In genomic region chr17:8382880-8383142, GRCh38 we compare ENCODE assay signal across 1 cellular context.
TF ChIP-seq lines count a peak whose summit lies in the region.

No MANE protein-coding gene starts in this region.

TF ChIP-seq in HepG2, 621 proteins besides CTCF, POLR2A, EP300 and RAD21 (continues in another document):
- TF ChIP-seq MEF2D (CRISPR knock-in tag; IDR thresholded peaks at IDR 0.05) (0 out of 2 replicates have a peak, but pooled peaks have one; percentile 24), RARA (CRISPR knock-in tag; IDR thresholded peaks at IDR 0.05) (no peak), THAP9 (CRISPR knock-in tag; IDR thresholded peaks at IDR 0.05; ENCODE audit: borderline replicate concordance) (peak; percentile 56; the same call in 1 of the 2 replicates), ZNF878 (CRISPR knock-in tag; IDR thresholded peaks at IDR 0.05) (peak; percentile 92; the same call in 1 of the 2 replicates), ZBTB34 (CRISPR knock-in tag; IDR thresholded peaks at IDR 0.05) (peak; percentile 67; the same call in 1 of the 2 replicates), GPN1 (CRISPR knock-in tag; IDR thresholded peaks at IDR 0.05; ENCODE audit: borderline replicate concordance) (0 out of 2 replicates have a peak, but pooled peaks have one; percentile 35), ZNF567 (CRISPR knock-in tag; IDR thresholded peaks at IDR 0.05; ENCODE audit: borderline replicate concordance) (0 out of 2 replicates have a peak, but pooled peaks have one; percentile 24), ZNF543 (CRISPR knock-in tag; IDR thresholded peaks at IDR 0.05) (peak; percentile 37; the same call in 1 of the 2 replicates), ZFP82 (CRISPR knock-in tag; IDR thresholded peaks at IDR 0.05; ENCODE audit: borderline replicate concordance) (peak; percentile 8; the same call in 1 of the 2 replicates), TFDP2 (CRISPR knock-in tag; IDR thresholded peaks at IDR 0.05) (no peak), ZFX (CRISPR knock-in tag; IDR thresholded peaks at IDR 0.05; ENCODE audit: low read depth) (0 out of 2 replicates have a peak, but pooled peaks have one; percentile 46), KDM5B (CRISPR knock-in tag; IDR thresholded peaks at IDR 0.05; ENCODE audit: borderline replicate concordance) (peak; percentile 4; the same call in 1 of the 2 replicates), ZNF12 (CRISPR knock-in tag; IDR thresholded peaks at IDR 0.05) (0 out of 2 replicates have a peak, but pooled peaks have one; percentile 11), ZNF232 (CRISPR knock-in tag; IDR thresholded peaks at IDR 0.05; ENCODE audit: borderline replicate concordance) (peak; percentile 70; the same call in 1 of the 2 replicates), NFAT5 (CRISPR knock-in tag; IDR thresholded peaks at IDR 0.05) (peak; percentile 66; the same call in 1 of the 2 replicates), MTF2 (CRISPR knock-in tag; IDR thresholded peaks at IDR 0.05; ENCODE audit: borderline replicate concordance) (0 out of 2 replicates have a peak, but pooled peaks have one; percentile 6), ZNF225 (CRISPR knock-in tag; IDR thresholded peaks at IDR 0.05) (peak; percentile 79; the same call in 1 of the 2 replicates), SNAPC5 (CRISPR knock-in tag; IDR thresholded peaks at IDR 0.05; ENCODE audit: borderline replicate concordance) (no peak), ARID5B (CRISPR knock-in tag; IDR thresholded peaks at IDR 0.05) (peak; percentile 4; the same call in 1 of the 2 replicates), ZNF816 (CRISPR knock-in tag; IDR thresholded peaks at IDR 0.05; ENCODE audit: borderline replicate concordance) (peak; percentile 83; the same call in 1 of the 2 replicates), TOPORS (CRISPR knock-in tag; IDR thresholded peaks at IDR 0.05) (0 out of 2 replicates have a peak, but pooled peaks have one; percentile 60), CSRNP1 (CRISPR knock-in tag; IDR thresholded peaks at IDR 0.05) (0 out of 2 replicates have a peak, but pooled peaks have one; percentile 26), SNAPC2 (CRISPR knock-in tag; IDR thresholded peaks at IDR 0.05) (0 out of 2 replicates have a peak, but pooled peaks have one; percentile 36), RBM22 (optimal IDR thresholded peaks at IDR 0.05; ENCODE audit: low read length) (peak; percentile 67), ZNF703 (CRISPR knock-in tag; IDR thresholded peaks at IDR 0.05; ENCODE audit: borderline replicate concordance) (0 out of 2 replicates have a peak, but pooled peaks have one; percentile 9), NR1H2 (CRISPR knock-in tag; IDR thresholded peaks at IDR 0.05; ENCODE audit: borderline replicate concordance, low read depth) (no peak), THAP8 (CRISPR knock-in tag; IDR thresholded peaks at IDR 0.05; ENCODE audit: borderline replicate concordance) (no peak), ZNF510 (CRISPR knock-in tag; IDR thresholded peaks at IDR 0.05; ENCODE audit: low read depth) (peak; percentile 76; the same call in 1 of the 2 replicates), ZSCAN12 (CRISPR knock-in tag; IDR thresholded peaks at IDR 0.05) (0 out of 2 replicates have a peak, but pooled peaks have one; percentile 29), BRD4 (CRISPR knock-in tag; IDR thresholded peaks at IDR 0.05) (peak; percentile 89; the same call in 1 of the 2 replicates), ZNF274 (CRISPR knock-in tag; IDR thresholded peaks at IDR 0.05) (peak; percentile 57; the same call in 1 of the 2 replicates), GFI1 (CRISPR knock-in tag; IDR thresholded peaks at IDR 0.05; ENCODE audit: borderline replicate concordance) (0 out of 2 replicates have a peak, but pooled peaks have one; percentile 12), ASH2L (IDR thresholded peaks at IDR 0.05; ENCODE audit: insufficient read length, low read depth, low read length) (peak; percentile 79), ZNF678 (CRISPR knock-in tag; IDR thresholded peaks at IDR 0.05) (0 out of 2 replicates have a peak, but pooled peaks have one; percentile 36), ZNF574 (CRISPR knock-in tag; IDR thresholded peaks at IDR 0.05) (no peak), FOXC1 (CRISPR knock-in tag; IDR thresholded peaks at IDR 0.05; ENCODE audit: borderline replicate concordance) (0 out of 2 replicates have a peak, but pooled peaks have one; percentile 71)
